In genomic region chr1:2356401-2356800, GRCh38 we compare ENCODE assay signal across 1 cellular context.
TF ChIP-seq lines count a peak whose summit lies in the region.

No MANE protein-coding gene starts in this region.

TF ChIP-seq in K562, 482 proteins besides CTCF, POLR2A, EP300 and RAD21:
- TF ChIP-seq ELK1 (CRISPR knock-in tag; IDR thresholded peaks at IDR 0.05) (no peak), MCM3 (IDR thresholded peaks at IDR 0.05) (no peak), NRF1 (conservative IDR thresholded peaks at IDR 0.05 in 1 of 2, IDR thresholded peaks at IDR 0.05 in 1 of 2) (peak in 1 of 2 experiments; percentile 47; a peak in 2 of 4 replicates)
- TF ChIP-seq, protein P1, sequence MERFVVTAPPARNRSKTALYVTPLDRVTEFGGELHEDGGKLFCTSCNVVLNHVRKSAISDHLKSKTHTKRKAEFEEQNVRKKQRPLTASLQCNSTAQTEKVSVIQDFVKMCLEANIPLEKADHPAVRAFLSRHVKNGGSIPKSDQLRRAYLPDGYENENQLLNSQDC (CRISPR knock-in tag; IDR thresholded peaks at IDR 0.05): no peak
